Comparison of ENCODE assay signal across 23 cellular contexts in genomic region chr10:131778385-131778784, GRCh38.
"Had no signal": no experiment of that assay in that cellular context is flagged by ENCODE, and none has a peak within 500 bp of the region (broad histone marks: within the 10 kb centered on the region; RNA-seq: fewer than 3 reads in every experiment).

No MANE protein-coding gene starts in this region.

- H3K4me3 Mint-ChIP-seq: naive thymus-derived CD4-positive, alpha-beta T cell; stimulated activated effector memory CD8-positive, alpha-beta T cell treated with anti-CD3 and anti-CD28 coated beads, Interleukin-12 subunit alpha, Interleukin-12 subunit beta, amount 100 ng/mL, for 72 hours had no signal

- H3K4me3 ChIP-seq: colonic mucosa, esophagus muscularis mucosa, gastrocnemius medialis, heart right ventricle, left ventricle myocardium inferior, ovary, right atrium auricular region, smooth muscle cell, tibial artery, upper lobe of left lung, vagina had no signal

- ATAC-seq: gastrocnemius medialis; heart right ventricle; left cardiac atrium; naive thymus-derived CD4-positive, alpha-beta T cell; stimulated activated effector memory CD8-positive, alpha-beta T cell treated with anti-CD3 and anti-CD28 coated beads, Interleukin-12 subunit alpha, Interleukin-12 subunit beta, amount 100 ng/mL, for 72 hours; stimulated activated naive CD8-positive, alpha-beta T cell treated with anti-CD3 and anti-CD28 coated beads, Interleukin-15, Interleukin-2, amounts not matched to agents 100 U/mL and 50 U/mL, for 24 hours had no signal

- H3K36me3 Mint-ChIP-seq: stimulated activated effector memory CD8-positive, alpha-beta T cell treated with anti-CD3 and anti-CD28 coated beads, Interleukin-12 subunit alpha, Interleukin-12 subunit beta, amount 100 ng/mL, for 72 hours had no signal

- H3K9me3 ChIP-seq: colonic mucosa had no signal

- H3K4me1 ChIP-seq: colonic mucosa, esophagus muscularis mucosa, gastrocnemius medialis, heart right ventricle, left ventricle myocardium inferior, right atrium auricular region, tibial artery, upper lobe of left lung, vagina had no signal

- FAIRE-seq: endometrium, keratinocyte had no signal

- H3K4me1 Mint-ChIP-seq: stimulated activated effector memory CD8-positive, alpha-beta T cell treated with anti-CD3 and anti-CD28 coated beads, Interleukin-12 subunit alpha, Interleukin-12 subunit beta, amount 100 ng/mL, for 72 hours had no signal

- H3K36me3 ChIP-seq: colonic mucosa, esophagus muscularis mucosa, gastrocnemius medialis, heart right ventricle, left ventricle myocardium inferior, ovary, right atrium auricular region, tibial artery, upper lobe of left lung, vagina had no signal

- DNase-seq: colonic mucosa; effector CD8-positive, alpha-beta T cell; gastrocnemius medialis; heart right ventricle; hypothalamus; left cardiac atrium; left ventricle myocardium inferior; mesendoderm; naive thymus-derived CD4-positive, alpha-beta T cell; ovary; stimulated activated CD4-positive, alpha-beta T cell treated with anti-CD3 and anti-CD28 coated beads, Interleukin-4, amount 100 ng/mL, for 1 hour; stimulated activated CD8-positive, alpha-beta memory T cell treated with anti-CD3 and anti-CD28 coated beads, Interleukin-4, amount 100 ng/mL, for 48 hours; stimulated activated naive CD8-positive, alpha-beta T cell treated with anti-CD3 and anti-CD28 coated beads, Interleukin-15, Interleukin-2, amounts not matched to agents 100 U/mL and 50 U/mL, for 24 hours; upper lobe of left lung had no signal

- H3K27ac ChIP-seq: colonic mucosa, epithelial cell of prostate, esophagus muscularis mucosa, gastrocnemius medialis, heart right ventricle, left ventricle myocardium inferior, ovary, right atrium auricular region, tibial artery, upper lobe of left lung, vagina had no signal

- H3K27ac Mint-ChIP-seq: naive thymus-derived CD4-positive, alpha-beta T cell; stimulated activated effector memory CD8-positive, alpha-beta T cell treated with anti-CD3 and anti-CD28 coated beads, Interleukin-12 subunit alpha, Interleukin-12 subunit beta, amount 100 ng/mL, for 72 hours had no signal

- H3K27me3 ChIP-seq: colonic mucosa, esophagus muscularis mucosa, ovary, right atrium auricular region, upper lobe of left lung, vagina had no signal
